ENCODE assay signal across 25 cellular contexts in genomic region chr12:66359300-66359699, GRCh38. TPM values are rescaled to one million over a fixed set of nuclear protein-coding genes. Genes with fewer than 3 reads are reported as not detected.
DNase-seq lines count a peak whose midpoint lies in the region; ATAC-seq, FAIRE-seq and TF ChIP-seq lines count a peak whose summit lies in the region.
"Had no signal": no experiment of that assay in that cellular context is flagged by ENCODE, and none has a peak within 500 bp of the region (broad histone marks: within the 10 kb centered on the region; RNA-seq: fewer than 3 reads in every experiment).

No MANE protein-coding gene starts in this region.

- peaks cover 5% of the 10 kb centered on the region for H3K36me3 Mint-ChIP-seq in T-helper 17 cell (ENCODE audit: low read depth)

- no peak overlapping the region for H4K91ac ChIP-seq in H1 (replicated peaks; ENCODE audit: insufficient read length, low read length)

- TF ChIP-seq EP300 in H1 (IDR thresholded peaks at IDR 0.05; ENCODE audit: borderline replicate concordance in 1 of 2, low read depth in 2 of 2, low read length in 2 of 2): no peak

- ATAC-seq in T-helper 17 cell (no peak), HG03196 (IDR thresholded peaks at IDR 0.05; ENCODE audit: unreplicated experiment) (no peak)
- ATAC-seq: GM12878, HCT116 had no signal

- FAIRE-seq in H1 (lab: Jason Lieb, UNC) (no peak), keratinocyte (lab: Jason Lieb, UNC) (peak; percentile 20)
- FAIRE-seq: A204.1, D721Med, GM12878, GM19239 had no signal

- H3K27ac ChIP-seq in H1 (ENCODE audit: low read depth, low read length): no peak overlapping the region
- no peak overlapping the region for H3K27ac ChIP-seq in keratinocyte (ENCODE audit: control insufficient read depth, insufficient read depth, low read length)
- H3K27ac ChIP-seq: BLaER1 treated with 17β-estradiol and CSF1 and Interleukin-3, amounts not matched to agents 10 nM and 100 nM; GM23248 had no signal

- H3K4me1 ChIP-seq in H1 (replicated peaks in 1 of 4; ENCODE audit: control insufficient read depth in 3 of 4, insufficient read depth in 4 of 4, low read length in 3 of 4) (peaks cover 0 to 7% (median 1%) of the 10 kb centered on the region in 4 experiments; a peak in 2 of 7 replicates), keratinocyte (ENCODE audit: control insufficient read depth, extremely low read depth, insufficient read depth, low read length) (no peaks in the 10 kb centered on the region)
- H3K4me1 ChIP-seq: BE2C; BLaER1 treated with 17β-estradiol and CSF1 and Interleukin-3, amounts not matched to agents 10 nM and 100 nM had no signal

- H3K4me3 Mint-ChIP-seq in T-helper 17 cell: no peak overlapping the region
- H3K4me3 Mint-ChIP-seq: CD14-positive monocyte; CD4-positive, alpha-beta T cell; CD8-positive, alpha-beta memory T cell; H9 had no signal

- POLR2A ChIA-PET in H1 (lab: Charles Lee; ENCODE audit: partially characterized antibody): no interaction called here

- H2BK15ac ChIP-seq in H1 (ENCODE audit: low read length): 0 out of 2 replicates have a peak overlapping the region, but pooled peaks have one; percentile 72

- peak overlapping the region; percentile 76 for H3K27ac Mint-ChIP-seq in T-helper 17 cell
- H3K27ac Mint-ChIP-seq: CD14-positive monocyte; CD4-positive, alpha-beta T cell; H9 had no signal

- DNase-seq in ACHN (peak; percentile 35), T-helper 17 cell (no peak), H1 (ENCODE audit: low read depth in 1 of 2, low spot score in 2 of 2) (no peak), keratinocyte (ENCODE audit: low read depth, low spot score) (no peak), NOMO-1 treated with DMSO at 0.1 percent for 48 hours (lab: John Stamatoyannopoulos, UW; ENCODE audit: unreplicated experiment) (no peak), NCI-H510A treated with DMSO at 0.1 percent for 48 hours (lab: John Stamatoyannopoulos, UW) (no peak), NCI-H128 (lab: John Stamatoyannopoulos, UW; ENCODE audit: unreplicated experiment) (no peak)
- DNase-seq: AML-193; BE2C; CD4-positive, alpha-beta T cell; CD8-positive, alpha-beta memory T cell; DMS 273 treated with DMSO at 0.1 percent for 48 hours; DMS79; EL; GDM1; GM23248; H9 had no signal

- no peak overlapping the region for H4K8ac ChIP-seq in H1 (ENCODE audit: extremely low read depth, insufficient read depth, low read length)

- H3K4me1 Mint-ChIP-seq in T-helper 17 cell: peaks cover 9% of the 10 kb centered on the region
- H3K4me1 Mint-ChIP-seq: CD14-positive monocyte had no signal

- no peak overlapping the region for H3K18ac ChIP-seq in H1 (ENCODE audit: extremely low read depth, low read length)

- no peak for TF ChIP-seq POLR2A in H1 (IDR thresholded peaks at IDR 0.05; ENCODE audit: control extremely low read depth in 1 of 2, low read depth in 2 of 2, low read length in 2 of 2)

- H3K79me2 ChIP-seq in H1 (ENCODE audit: control insufficient read depth in 1 of 2, insufficient read depth in 2 of 2, low read length in 2 of 2) (no peaks in the 10 kb centered on the region), keratinocyte (ENCODE audit: control insufficient read depth, insufficient read depth, low read length) (no peaks in the 10 kb centered on the region)

- TF ChIP-seq RAD21 in H1 (IDR thresholded peaks at IDR 0.05 in 1 of 2, conservative IDR thresholded peaks at IDR 0.05 in 1 of 2; ENCODE audit: low read depth in 2 of 2, low read length in 2 of 2): no peak

- no peak overlapping the region; the same call in 1 of the 2 replicates for H2BK12ac ChIP-seq in H1 (ENCODE audit: low read depth, low read length)

- no peak overlapping the region for H2AK5ac ChIP-seq in H1 (ENCODE audit: low read depth, low read length)

- H3K9me3 ChIP-seq in T-helper 17 cell (ENCODE audit: control insufficient read depth, low read length, poor library complexity, severe bottlenecking) (no peaks in the 10 kb centered on the region), H1 (ENCODE audit: insufficient read depth in 2 of 2, low read depth in 1 of 2, low read length in 1 of 2) (no peaks in the 10 kb centered on the region), keratinocyte (ENCODE audit: control insufficient read depth, low read depth, low read length) (no peaks in the 10 kb centered on the region)
- H3K9me3 ChIP-seq: BE2C; BLaER1 treated with 17β-estradiol and CSF1 and Interleukin-3, amounts not matched to agents 10 nM and 100 nM had no signal

- in situ Hi-C loops in ACHN (cut with HindIII; ENCODE audit: low pct_ligation_motif_present, low pct_unique_long_range_greater_than_20kb, low sequenced_read_pairs): no loop called here

- H3K23me2 ChIP-seq in H1 (ENCODE audit: low read depth, low read length): no peaks in the 10 kb centered on the region

- CTCF ChIA-PET in H1 (lab: Charles Lee; ENCODE audit: partially characterized antibody): interaction anchor here (1.0 kb wide), 1 partner anchor 50 kb away, joined by 3 read pairs; no protein-coding TSS in a partner anchor

- no peak for TF ChIP-seq CTCF in H1 (IDR thresholded peaks at IDR 0.05; ENCODE audit: control extremely low read depth in 1 of 3, insufficient read depth in 1 of 3, low read depth in 1 of 3, low read length in 3 of 3)
- TF ChIP-seq CTCF in keratinocyte (optimal IDR thresholded peaks at IDR 0.05 in 1 of 3, IDR thresholded peaks at IDR 0.05 in 1 of 3, conservative IDR thresholded peaks at IDR 0.05 in 1 of 3; ENCODE audit: extremely low read depth in 1 of 3, insufficient read depth in 2 of 3, low read length in 3 of 3): no peak

- H4K20me1 ChIP-seq in H1 (replicated peaks in 1 of 2; ENCODE audit: control insufficient read depth in 1 of 2, insufficient read depth in 2 of 2, low read length in 2 of 2) (no peaks in the 10 kb centered on the region), keratinocyte (ENCODE audit: control insufficient read depth, extremely low read depth, insufficient read depth, low read length) (no peaks in the 10 kb centered on the region)
- H4K20me1 ChIP-seq: BLaER1 treated with 17β-estradiol and CSF1 and Interleukin-3, amounts not matched to agents 10 nM and 100 nM had no signal

- H3K27me3 ChIP-seq in H1 (replicated peaks in 1 of 4; ENCODE audit: control insufficient read depth in 3 of 4, extremely low read depth in 1 of 4, insufficient read depth in 3 of 4, low read length in 3 of 4) (no peaks in the 10 kb centered on the region), keratinocyte (ENCODE audit: control insufficient read depth, extremely low read depth, insufficient read depth, low read length) (no peaks in the 10 kb centered on the region)
- H3K27me3 ChIP-seq: BE2C; BLaER1 treated with 17β-estradiol and CSF1 and Interleukin-3, amounts not matched to agents 10 nM and 100 nM had no signal

- no peaks in the 10 kb centered on the region for H3K9me1 ChIP-seq in keratinocyte (ENCODE audit: control insufficient read depth, extremely low read depth, insufficient read depth, low read length)

- H3K4ac ChIP-seq in H1 (replicated peaks; ENCODE audit: insufficient read length, low read depth, low read length): no peak overlapping the region

- no peak overlapping the region for H2BK5ac ChIP-seq in H1 (ENCODE audit: low read depth, low read length)

- H3K79me1 ChIP-seq in H1 (ENCODE audit: low read depth, low read length): no peaks in the 10 kb centered on the region

- H3K4me2 ChIP-seq in H1 (ENCODE audit: insufficient read depth in 1 of 2, low read depth in 2 of 2, low read length in 2 of 2): no peak overlapping the region
- no peak overlapping the region for H3K4me2 ChIP-seq in keratinocyte (ENCODE audit: control insufficient read depth, extremely low read depth, insufficient read depth, low read depth, low read length)
- H3K4me2 ChIP-seq: BLaER1 treated with 17β-estradiol and CSF1 and Interleukin-3, amounts not matched to agents 10 nM and 100 nM had no signal

- 0 out of 2 replicates have a peak overlapping the region, but pooled peaks have one; percentile 3 for H2BK20ac ChIP-seq in H1 (ENCODE audit: low read length)

- H3K56ac ChIP-seq in H1 (replicated peaks; ENCODE audit: insufficient read length, low read depth, low read length): no peak overlapping the region

- H3K23ac ChIP-seq in H1 (ENCODE audit: insufficient read length): no peak overlapping the region

- H2AFZ ChIP-seq in H1 (ENCODE audit: low read length): no peak overlapping the region
- H2AFZ ChIP-seq in keratinocyte (ENCODE audit: control insufficient read depth, low read length): no peak overlapping the region
- H2AFZ ChIP-seq: GM23248 had no signal

- no peaks in the 10 kb centered on the region for H3K27me3 Mint-ChIP-seq in T-helper 17 cell
- H3K27me3 Mint-ChIP-seq: CD4-positive, alpha-beta T cell; CD8-positive, alpha-beta memory T cell had no signal

- H4K5ac ChIP-seq in H1 (ENCODE audit: insufficient read length, low read depth, low read length): no peak overlapping the region

- H3K9ac ChIP-seq in H1 (replicated peaks in 1 of 4; ENCODE audit: extremely low read depth in 1 of 4, low read depth in 3 of 4, low read length in 3 of 4): no peak overlapping the region
- no peak overlapping the region for H3K9ac ChIP-seq in keratinocyte (ENCODE audit: control insufficient read depth, extremely low read depth, insufficient read depth, low read length)
- H3K9ac ChIP-seq: BLaER1 treated with 17β-estradiol and CSF1 and Interleukin-3, amounts not matched to agents 10 nM and 100 nM; GM23248 had no signal

- dilution Hi-C loops in keratinocyte (cut with MboI; ENCODE audit: extremely low pct_ligation_motif_present, low sequenced_read_pairs): no loop called here

- H3K36me3 ChIP-seq in H1 (ENCODE audit: control insufficient read depth in 2 of 4, insufficient read depth in 4 of 4, low read length in 3 of 4) (no peaks in the 10 kb centered on the region), keratinocyte (ENCODE audit: control insufficient read depth in 2 of 2, extremely low read depth in 1 of 2, insufficient read depth in 2 of 2, low read length in 2 of 2) (no peaks in the 10 kb centered on the region)
- H3K36me3 ChIP-seq: BE2C had no signal

- H3K4me3 ChIP-seq in H1 (ENCODE audit: extremely low read depth in 1 of 4, insufficient read depth in 2 of 4, low read depth in 3 of 4, low read length in 4 of 4) (no peak overlapping the region), keratinocyte (ENCODE audit: control insufficient read depth in 2 of 3, extremely low read depth in 1 of 3, insufficient read depth in 2 of 3, low read depth in 1 of 3, low read length in 3 of 3) (no peak overlapping the region)
- H3K4me3 ChIP-seq: BLaER1 treated with 17β-estradiol and CSF1 and Interleukin-3, amounts not matched to agents 10 nM and 100 nM; GM12878; GM23248 had no signal

- no peak overlapping the region for H3K14ac ChIP-seq in H1 (ENCODE audit: insufficient read length)

- H2BK120ac ChIP-seq in H1 (replicated peaks; ENCODE audit: low read depth, low read length): no peak overlapping the region

RNA-seq across cellular contexts. Expression of gene HELB, which starts 57.0 kb away (rescaled TPM):
- total RNA-seq in T-helper 17 cell: 10 to 100 TPM; 51.8 to 72.1 TPM
- total RNA-seq in H1 (2021; fragmentation: NEBNext Ultra II Directional; extraction: Animal tissue kit (Norgen Biotek cat#: 25700)): 6.5 and 7.6 TPM in 2 replicates
- polyA plus RNA-seq in H1 (2011; rRNA removed) (1.4 and 1.8 TPM in 2 replicates), keratinocyte (0.90 to 1.8 TPM (median 1.1 TPM) in 3 replicates)
- polyA plus RNA-seq in H1 (2011; cell fraction: cytosol; rRNA removed): 1.8 TPM
- 2.0 TPM for polyA plus RNA-seq in H1 (2011; cell fraction: nucleus; rRNA removed)
- polyA plus RNA-seq in H1 (2012, experiment 1 of 2): 1.1 to 2.3 TPM (median 1.5 TPM) in 4 replicates
- 0.08 TPM for polyA plus RNA-seq in H1 (2012, experiment 2 of 2)
- 2.3 TPM for polyA plus RNA-seq in H1 (2013, experiment 1 of 2)
- polyA plus RNA-seq in H1 (2013, experiment 2 of 2): 2.2 TPM
- polyA minus RNA-seq in H1 (2011; rRNA and poly(A)+ RNA removed): 6.8 and 8.2 TPM in 2 replicates
- polyA minus RNA-seq in H1 (2011; cell fraction: cytosol; rRNA and poly(A)+ RNA removed): 3.5 TPM
- polyA minus RNA-seq in H1 (2011; cell fraction: nucleus; rRNA and poly(A)+ RNA removed): 17.4 TPM
- polyA plus RNA-seq in keratinocyte (2011; ENCODE audit: low read depth): 0.69 TPM
- 0.34 and 0.95 TPM in 2 replicates for polyA plus RNA-seq in keratinocyte (2011; cell fraction: cytosol; rRNA removed)
- polyA plus RNA-seq in keratinocyte (2011; cell fraction: nucleus; rRNA removed): 2.2 and 2.4 TPM in 2 replicates
- 0.49 and 0.71 TPM in 2 replicates for polyA plus RNA-seq in keratinocyte (2012; ENCODE audit: low replicate concordance)
- 1.4 to 4.6 TPM (median 1.8 TPM) in 3 replicates for polyA minus RNA-seq in keratinocyte
- polyA minus RNA-seq in keratinocyte (2011; cell fraction: cytosol; rRNA and poly(A)+ RNA removed): 1.2 TPM
- polyA minus RNA-seq in keratinocyte (2011; cell fraction: nucleus; rRNA and poly(A)+ RNA removed): 3.2 and 6.6 TPM in 2 replicates
